Comparison of ENCODE assay signal across 17 cellular contexts in the genomic region with DNA sequence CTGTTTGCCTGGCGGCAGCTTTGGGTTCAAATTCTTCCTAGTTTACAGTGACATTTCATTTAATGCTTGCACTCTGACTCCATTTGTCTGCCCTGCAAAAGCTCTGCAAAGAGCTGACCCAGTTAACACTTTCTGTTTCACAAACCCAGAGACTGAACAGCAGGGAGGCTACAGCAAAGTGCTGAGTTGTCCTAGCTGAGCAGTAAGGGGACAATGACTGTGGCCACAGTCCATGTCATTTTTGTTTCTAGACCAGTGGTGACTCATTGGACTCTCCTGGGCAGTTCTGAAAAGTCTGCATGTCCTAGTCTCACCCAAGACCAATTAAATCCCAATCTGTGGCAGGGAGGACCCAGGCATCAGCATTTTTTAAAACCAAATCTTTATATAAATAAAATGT.
DNase-seq lines count a peak whose midpoint lies in the region; ATAC-seq, FAIRE-seq and TF ChIP-seq lines count a peak whose summit lies in the region.
"Had no signal": no experiment of that assay in that cellular context is flagged by ENCODE, and none has a peak within 500 bp of the region (broad histone marks: within the 10 kb centered on the region; RNA-seq: fewer than 3 reads in every experiment).

No MANE protein-coding gene starts in this region.

- ATAC-seq in HG03039 (IDR thresholded peaks at IDR 0.05; ENCODE audit: unreplicated experiment) = no peak
- no peak for ATAC-seq in HG03432 (IDR thresholded peaks at IDR 0.05; ENCODE audit: unreplicated experiment)
- ATAC-seq: activated CD4-positive, alpha-beta T cell treated with anti-CD3 and anti-CD28 coated beads for 36 hours; heart left ventricle; left lung had no signal

- no peaks in the 10 kb centered on the region for H3K9me3 ChIP-seq in transverse colon
- H3K9me3 ChIP-seq: heart left ventricle had no signal

- TF ChIP-seq POLR2A in H54 (IDR thresholded peaks at IDR 0.05; ENCODE audit: low read depth, low read length) (no peak), transverse colon (IDR thresholded peaks at IDR 0.05) (no peak)

- TF ChIP-seq EP300 in transverse colon (IDR thresholded peaks at IDR 0.05; ENCODE audit: low read depth) = no peak

- no peaks in the 10 kb centered on the region for H3K36me3 ChIP-seq in transverse colon
- H3K36me3 ChIP-seq: heart left ventricle, left lung had no signal

- no peak for FAIRE-seq in H54 (lab: Jason Lieb, UNC)
- FAIRE-seq: D721Med had no signal

- peaks cover 0 to 19% (median 9%) of the 10 kb centered on the region in 4 donors for H3K4me1 ChIP-seq in transverse colon
- H3K4me1 ChIP-seq: left lung had no signal

- in situ Hi-C loops in transverse colon (cut with MboI; ENCODE audit: low pct_ligation_motif_present in 1 of 4, low pct_unique_long_range_greater_than_20kb in 1 of 4, low sequenced_read_pairs in 3 of 4) = no loop called here

- no peak overlapping the region for H3K27ac ChIP-seq in transverse colon
- H3K27ac ChIP-seq: coronary artery, heart left ventricle, left lung had no signal

- WGBS in transverse colon (ENCODE audit: low coverage in 1 of 2), 2 donors = 92% methylated on average over 1 of the region's 1 CpG; no CpG with 5 or more reads in 1 of the 2 donors

- intact Hi-C loops in transverse colon (cut with DNase I; ENCODE audit: low total_unique reads) = no loop called here

- H3K4me3 ChIP-seq in transverse colon = no peak overlapping the region
- H3K4me3 ChIP-seq: coronary artery, heart left ventricle, left lung had no signal

- DNase-seq in H54 (ENCODE audit: insufficient read length, low spot score) (peak; percentile 7), RPMI7951 (ENCODE audit: low read depth) (peak; percentile 34), kidney tubule cell (ENCODE audit: low spot score) (peak; percentile 41), transverse colon (peak; percentile 8), NCI-H510A treated with DMSO at 0.1 percent for 48 hours (lab: John Stamatoyannopoulos, UW) (no peak)
- DNase-seq: activated CD4-positive, alpha-beta T cell treated with anti-CD3 and anti-CD28 coated beads for 36 hours; activated naive CD8-positive, alpha-beta T cell treated with anti-CD3 and anti-CD28 coated beads, Interleukin-2, amount 10 ng/mL, durations not matched to agents 7 days and 5 days; heart left ventricle; KBM-7; left lung; NCI-H1092; NCI-H2081; NCI-H446 had no signal

- TF ChIP-seq CTCF in transverse colon (IDR thresholded peaks at IDR 0.05) = no peak

- no peaks in the 10 kb centered on the region for H3K27me3 ChIP-seq in transverse colon
- H3K27me3 ChIP-seq: heart left ventricle, left lung had no signal
